ENCODE assay signal across 6 cellular contexts in the genomic region with DNA sequence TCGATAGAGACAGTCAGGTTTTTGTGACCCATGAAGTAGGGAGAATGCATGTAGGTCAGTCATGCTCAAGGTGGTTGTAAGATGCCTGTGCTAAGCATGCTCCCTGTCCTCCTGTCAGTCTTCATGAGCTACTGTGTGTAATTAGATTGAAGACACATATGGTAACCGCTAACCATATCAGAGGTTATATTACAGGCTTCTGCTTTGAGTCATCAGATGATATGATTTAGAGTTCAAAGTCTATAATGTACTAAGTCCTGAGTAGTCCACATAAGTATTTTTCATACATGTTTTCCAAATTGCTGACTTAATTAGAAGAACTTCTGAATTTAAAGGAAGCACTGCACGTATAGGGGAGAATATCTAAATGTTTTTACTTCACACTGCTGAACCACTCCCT. TPM values are rescaled to one million over a fixed set of nuclear protein-coding genes. Genes with fewer than 3 reads are reported as not detected.
"Had no signal": no experiment of that assay in that cellular context is flagged by ENCODE, and none has a peak within 500 bp of the region (broad histone marks: within the 10 kb centered on the region; RNA-seq: fewer than 3 reads in every experiment).

No MANE protein-coding gene starts in this region.

RNA-seq across cellular contexts. Expression of gene XAGE1B, which starts 31.9 kb away (rescaled TPM):
- total RNA-seq: GM23248, H4, H7, HepG2, HFFc6 had no signal
- polyA plus RNA-seq: GM23248, HepG2, IgD-negative memory B cell had no signal

RNA-seq across cellular contexts. Expression of gene XAGE1A, which starts 53.2 kb away (rescaled TPM):
- total RNA-seq: GM23248, H4, H7, HepG2, HFFc6 had no signal
- polyA plus RNA-seq: GM23248, HepG2, IgD-negative memory B cell had no signal
